ENCODE assay signal across 6 cellular contexts in genomic region chr2:106257135-106257534, GRCh38.
"Had no signal": no experiment of that assay in that cellular context is flagged by ENCODE, and none has a peak within 500 bp of the region (broad histone marks: within the 10 kb centered on the region; RNA-seq: fewer than 3 reads in every experiment).

No MANE protein-coding gene starts in this region.

- DNase-seq: IMR-90, KBM-7, KG1 had no signal

- H3K4me3 Mint-ChIP-seq: IgD-negative memory B cell had no signal

- H3K4me1 Mint-ChIP-seq: IgD-negative memory B cell had no signal

- H3K27ac Mint-ChIP-seq: IgD-negative memory B cell had no signal

- H3K9me3 Mint-ChIP-seq: IgD-negative memory B cell had no signal

- ATAC-seq: HepG2, K562 had no signal

- H3K27me3 Mint-ChIP-seq: IgD-negative memory B cell had no signal
